ENCODE assay signal across 30 cellular contexts in genomic region chr3:106821801-106822200, GRCh38.
"Had no signal": no experiment of that assay in that cellular context is flagged by ENCODE, and none has a peak within 500 bp of the region (broad histone marks: within the 10 kb centered on the region; RNA-seq: fewer than 3 reads in every experiment).

No MANE protein-coding gene starts in this region.

- H3K36me3 ChIP-seq: adrenal gland, gastrocnemius medialis, heart left ventricle had no signal

- H3K27me3 ChIP-seq: adrenal gland, body of pancreas, foreskin keratinocyte, gastrocnemius medialis, heart left ventricle had no signal

- H3K27ac ChIP-seq: adrenal gland, body of pancreas, epithelial cell of prostate, foreskin keratinocyte, gastrocnemius medialis, heart left ventricle had no signal

- H3K4me3 ChIP-seq: adrenal gland, body of pancreas, gastrocnemius medialis, heart left ventricle had no signal

- ATAC-seq: activated CD4-positive, alpha-beta T cell treated with anti-CD3 and anti-CD28 coated beads for 36 hours; activated CD8-positive, alpha-beta memory T cell treated with anti-CD3 and anti-CD28 coated beads, Interleukin-2, amount 10 ng/mL, durations not matched to agents 7 days and 5 days; activated CD8-positive, alpha-beta T cell treated with anti-CD3 and anti-CD28 coated beads, Interleukin-2, amount 10 ng/mL, durations not matched to agents 7 days and 5 days; activated naive CD8-positive, alpha-beta T cell treated with anti-CD3 and anti-CD28 coated beads, Interleukin-2, amount 50 U/mL, for 24 hours; body of pancreas; foreskin keratinocyte; gastrocnemius medialis; heart left ventricle had no signal

- H3K9me3 ChIP-seq: adrenal gland, body of pancreas, gastrocnemius medialis, heart left ventricle had no signal

- H3K4me1 ChIP-seq: adrenal gland, body of pancreas, gastrocnemius medialis had no signal

- DNase-seq: activated CD4-positive, alpha-beta memory T cell treated with anti-CD3 and anti-CD28 coated beads for 36 hours; activated CD4-positive, alpha-beta T cell treated with anti-CD3 and anti-CD28 coated beads for 36 hours; activated CD4-positive, alpha-beta T cell treated with anti-CD3 and anti-CD28 coated beads, Interleukin-2, amount 10 ng/mL, durations not matched to agents 24 days and 14 days; activated CD4-positive, CD25-positive, alpha-beta regulatory T cell; activated CD4-positive, CD25-positive, alpha-beta regulatory T cell treated with anti-CD3 and anti-CD28 coated beads, Interleukin-2, amount 50 U/mL, for 72 hours; activated CD8-positive, alpha-beta memory T cell treated with anti-CD3 and anti-CD28 coated beads, Interleukin-2, amount 10 ng/mL, durations not matched to agents 7 days and 5 days; activated CD8-positive, alpha-beta memory T cell treated with anti-CD3 and anti-CD28 coated beads, Interleukin-2, amount 50 U/mL, for 4 hours; activated CD8-positive, alpha-beta T cell treated with anti-CD3 and anti-CD28 coated beads, Interleukin-2, amount 10 ng/mL, durations not matched to agents 7 days and 5 days; activated effector memory CD4-positive, alpha-beta T cell treated with anti-CD3 and anti-CD28 coated beads, Interleukin-2, amount 50 U/mL, for 16 hours; activated naive CD4-positive, alpha-beta T cell treated with anti-CD3 and anti-CD28 coated beads for 36 hours; activated naive CD8-positive, alpha-beta T cell treated with anti-CD3 and anti-CD28 coated beads for 36 hours; activated naive CD8-positive, alpha-beta T cell treated with anti-CD3 and anti-CD28 coated beads, Interleukin-2, amount 50 U/mL, for 24 hours; activated T-cell treated with anti-CD3 and anti-CD28 coated beads, Interleukin-2, amount 50 U/mL, for 1 hour; activated T-cell treated with anti-CD3 and anti-CD28 coated beads, Interleukin-2, amount 50 U/mL, for 48 hours; adrenal gland; amygdala; aorta; body of pancreas; cortex of kidney; dermis blood vessel endothelial cell; effector CD8-positive, alpha-beta T cell; foreskin keratinocyte; gastrocnemius medialis; glutamatergic neuron; heart left ventricle; T-helper 2 cell had no signal

- FAIRE-seq: colon, endometrium, endothelial cell of umbilical vein had no signal
